In the genomic region with DNA sequence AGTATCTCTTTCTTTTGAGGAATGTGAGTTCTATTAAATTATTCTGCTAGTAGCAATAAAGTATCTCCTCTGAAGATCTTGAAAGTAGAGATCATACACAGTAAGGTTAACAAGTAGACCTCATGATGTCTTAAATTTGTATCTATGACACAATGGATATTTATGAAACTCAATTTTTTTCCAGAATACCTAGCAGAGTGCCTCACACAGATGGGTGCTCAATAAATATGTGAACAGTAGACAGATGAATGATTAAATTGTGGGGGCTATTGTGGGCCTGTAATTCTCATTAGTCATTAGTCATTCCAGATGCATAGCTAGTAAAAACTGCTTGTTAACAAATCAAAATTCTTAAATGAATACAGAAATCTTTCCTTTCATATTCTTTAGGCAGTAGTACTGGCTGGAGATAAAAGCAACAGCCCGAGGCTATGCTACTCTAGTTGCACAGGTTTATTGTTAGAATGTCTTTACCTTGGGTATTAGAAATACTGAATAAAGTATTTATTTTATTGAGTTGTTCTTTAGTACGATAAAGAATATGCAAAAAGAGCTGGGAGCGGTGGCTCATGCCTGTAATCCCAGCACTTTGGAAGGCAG, we compare ENCODE assay signal across 15 cellular contexts. TPM values are rescaled to one million over a fixed set of nuclear protein-coding genes. Genes with fewer than 3 reads are reported as not detected.
DNase-seq lines count a peak whose midpoint lies in the region; ATAC-seq and TF ChIP-seq lines count a peak whose summit lies in the region.
"Had no signal": no experiment of that assay in that cellular context is flagged by ENCODE, and none has a peak within 500 bp of the region (broad histone marks: within the 10 kb centered on the region; RNA-seq: fewer than 3 reads in every experiment).

No MANE protein-coding gene starts in this region.

- 78 to 81% (median 79%) methylated on average over 3 of the region's 3 CpGs for WGBS in ovary, 3 donors

- H3K79me2 ChIP-seq in DND-41 (ENCODE audit: insufficient read depth, low read length), result peaks cover 96% of the 10 kb centered on the region

- H3K9ac ChIP-seq in DND-41 (ENCODE audit: low read depth, low read length) (no peak overlapping the region), SK-N-MC (ENCODE audit: insufficient read length) (no peak overlapping the region)

- no peaks in the 10 kb centered on the region for H3K27me3 ChIP-seq in BE2C
- no peaks in the 10 kb centered on the region for H3K27me3 ChIP-seq in DND-41 (ENCODE audit: insufficient read depth, low read length, poor library complexity)
- H3K27me3 ChIP-seq in ovary, result no peaks in the 10 kb centered on the region
- no peaks in the 10 kb centered on the region for H3K27me3 ChIP-seq in Peyer's patch

- no peak overlapping the region for H3K4me2 ChIP-seq in DND-41 (ENCODE audit: insufficient read depth, low read length)

- TF ChIP-seq EP300 in ovary (IDR thresholded peaks at IDR 0.05), result no peak

- H3K4me3 ChIP-seq in BE2C (ENCODE audit: low read depth, low read length) (no peak overlapping the region), DND-41 (ENCODE audit: low read depth in 1 of 2, low read length in 2 of 2) (no peak overlapping the region), SK-N-MC (no peak overlapping the region), fibroblast of mammary gland (ENCODE audit: control insufficient read depth, low read depth, low read length) (no peak overlapping the region), ovary (no peak overlapping the region), Peyer's patch (no peak overlapping the region)

- no peak for TF ChIP-seq CTCF in BE2C (IDR thresholded peaks at IDR 0.05; ENCODE audit: low read depth, low read length)
- TF ChIP-seq CTCF in DND-41 (IDR thresholded peaks at IDR 0.05; ENCODE audit: borderline replicate concordance, extremely low read depth, low read length, poor library complexity, severe bottlenecking), result no peak
- TF ChIP-seq CTCF in fibroblast of mammary gland (conservative IDR thresholded peaks at IDR 0.05; ENCODE audit: control insufficient read depth, insufficient read depth, low read depth, low read length), result no peak
- TF ChIP-seq CTCF in ovary (IDR thresholded peaks at IDR 0.05), result no peak
- no peak for TF ChIP-seq CTCF in Peyer's patch (IDR thresholded peaks at IDR 0.05)

- TF ChIP-seq POLR2A in ovary (IDR thresholded peaks at IDR 0.05) (no peak), Peyer's patch (IDR thresholded peaks at IDR 0.05) (no peak)

- H3K4me1 ChIP-seq in BE2C, result peaks cover 13% of the 10 kb centered on the region; the same call in 1 of the 2 replicates
- peaks cover 7% of the 10 kb centered on the region for H3K4me1 ChIP-seq in DND-41 (ENCODE audit: insufficient read depth, low read length)
- H3K4me1 ChIP-seq in ovary (ENCODE audit: insufficient read depth), result no peaks in the 10 kb centered on the region
- peaks cover 0 to 10% (median 0%) of the 10 kb centered on the region in 4 donors for H3K4me1 ChIP-seq in Peyer's patch

- intact Hi-C loops in ovary (cut with DNase I), result loop anchor here (5.0 to 10.0 kb wide), 2 partner anchors 125 to 128 kb away; no protein-coding TSS in a partner anchor

- ATAC-seq in DND-41 (ENCODE audit: insufficient read depth, low read depth), result 0 out of 3 replicates have a peak, but pooled peaks have one; percentile 17
- ATAC-seq: sciatic nerve had no signal

- H3K36me3 ChIP-seq in BE2C, result peaks cover 36% of the 10 kb centered on the region
- peaks cover 78% of the 10 kb centered on the region for H3K36me3 ChIP-seq in DND-41 (ENCODE audit: insufficient read depth, low read length)
- peaks cover 69% of the 10 kb centered on the region for H3K36me3 ChIP-seq in SK-N-MC (ENCODE audit: insufficient read depth, low read length)
- H3K36me3 ChIP-seq in ovary, result no peaks in the 10 kb centered on the region
- H3K36me3 ChIP-seq in Peyer's patch, result peaks cover 0 to 31% (median 0%) of the 10 kb centered on the region in 3 donors

- DNase-seq in BE2C, result peak; percentile 30
- no peak for DNase-seq in DND-41
- DNase-seq in SK-N-MC (ENCODE audit: low read depth, low spot score), result no peak
- DNase-seq in fibroblast of mammary gland (ENCODE audit: low read depth), result peak; percentile 25
- DNase-seq in ovary, result no peak
- no peak for DNase-seq in AG08396 (ENCODE audit: low spot score)
- DNase-seq in Peyer's patch, result no peak
- no peak for DNase-seq in DMS79 (lab: John Stamatoyannopoulos, UW)
- DNase-seq: activated T-cell treated with anti-CD3 and anti-CD28 coated beads, Interleukin-2, amount 50 U/mL, for 4 hours; amniotic stem cell; NCI-H1048; NCI-H2081 treated with DMSO at 0.1 percent for 48 hours; NCI-H774 had no signal

- H4K20me1 ChIP-seq in DND-41 (ENCODE audit: insufficient read depth, low read length), result peaks cover 50% of the 10 kb centered on the region; the same call in 1 of the 2 replicates

- H3K9me3 ChIP-seq in BE2C (no peaks in the 10 kb centered on the region), DND-41 (ENCODE audit: insufficient read depth, low read length, severe bottlenecking) (no peaks in the 10 kb centered on the region), SK-N-MC (ENCODE audit: low read depth, low read length) (no peaks in the 10 kb centered on the region), ovary (no peaks in the 10 kb centered on the region), Peyer's patch (no peaks in the 10 kb centered on the region)

- H2AFZ ChIP-seq in DND-41 (ENCODE audit: low read depth, low read length), result no peak overlapping the region

- H3K27ac ChIP-seq in DND-41 (ENCODE audit: low read length), result no peak overlapping the region; the same call in 1 of the 2 replicates
- peak overlapping the region; percentile 56 for H3K27ac ChIP-seq in SK-N-MC
- H3K27ac ChIP-seq in ovary, result no peak overlapping the region
- H3K27ac ChIP-seq in Peyer's patch, result no peak overlapping the region
- H3K27ac ChIP-seq: C4-2B had no signal

RNA-seq across cellular contexts. Expression of gene CHD1, which starts 22.0 kb away (rescaled TPM):
- polyA plus RNA-seq in BE2C (2012; ENCODE audit: insufficient read depth, insufficient read length, low read depth), result 20.3 TPM
- total RNA-seq in ovary (10 to 100 TPM; 35.4 to 75.8 (median 48.7) TPM), Peyer's patch (100 to 1,000 TPM in 1 of 4 donors, 10 to 100 TPM in 3; 43.5 to 120 (median 69.5) TPM)
- polyA plus RNA-seq in ovary, result 10 to 100 TPM; 19.6 to 25.2 TPM

Comparison
In these comparisons a context has a peak if more than half of its experiments do, and no peak if none do; other contexts are left out.
1. DNase-seq: peak in BE2C (single experiment) and fibroblast of mammary gland (single experiment); none in DND-41 (single experiment), SK-N-MC (single experiment), ovary (0 of 5), AG08396 (single experiment), Peyer's patch (0 of 3) and DMS79 (single experiment).